1 cellular context compared by ENCODE assay signal in genomic region chr9:129442791-129443511, GRCh38.
TF ChIP-seq lines count a peak whose summit lies in the region.

No MANE protein-coding gene starts in this region.

TF ChIP-seq in HepG2, 621 proteins besides CTCF, POLR2A, EP300 and RAD21 (continued from another document and continues in another):
- TF ChIP-seq PAF1 (CRISPR knock-in tag; IDR thresholded peaks at IDR 0.05) (no peak), MEIS1 (CRISPR knock-in tag; IDR thresholded peaks at IDR 0.05; ENCODE audit: borderline replicate concordance) (no peak), GATA4 (IDR thresholded peaks at IDR 0.05; ENCODE audit: borderline replicate concordance, low read depth) (no peak; the same call in 1 of the 2 replicates), ZNF362 (CRISPR knock-in tag; IDR thresholded peaks at IDR 0.05; ENCODE audit: borderline replicate concordance) (no peak; the same call in 1 of the 2 replicates), KDM5A (IDR thresholded peaks at IDR 0.05; ENCODE audit: borderline replicate concordance, low read length) (no peak), ZNF766 (CRISPR knock-in tag; IDR thresholded peaks at IDR 0.05; ENCODE audit: borderline replicate concordance) (no peak), KDM6A (CRISPR knock-in tag; IDR thresholded peaks at IDR 0.05; ENCODE audit: low read depth) (0 out of 2 replicates have a peak, but pooled peaks have one; percentile 22), ZNF646 (CRISPR knock-in tag; IDR thresholded peaks at IDR 0.05) (no peak), NFYB (CRISPR knock-in tag; IDR thresholded peaks at IDR 0.05) (no peak), HNRNPH1 (optimal IDR thresholded peaks at IDR 0.05; ENCODE audit: low read depth, low read length) (no peak), TRAFD1 (CRISPR knock-in tag; IDR thresholded peaks at IDR 0.05; ENCODE audit: borderline replicate concordance) (no peak), ZNF547 (CRISPR knock-in tag; IDR thresholded peaks at IDR 0.05) (0 out of 2 replicates have a peak, but pooled peaks have one; percentile 42), SP2 (CRISPR knock-in tag; IDR thresholded peaks at IDR 0.05) (no peak), FOXP4 (CRISPR knock-in tag; IDR thresholded peaks at IDR 0.05) (peak; percentile 66; the same call in 1 of the 2 replicates), MXD4 (CRISPR knock-in tag; IDR thresholded peaks at IDR 0.05) (peak; percentile 31; the same call in 1 of the 2 replicates), MAZ (IDR thresholded peaks at IDR 0.05; ENCODE audit: borderline replicate concordance, low read depth, low read length) (no peak), MAZ (CRISPR knock-in tag; IDR thresholded peaks at IDR 0.05; ENCODE audit: low read depth) (peak; percentile 70; the same call in 1 of the 2 replicates), TCF12 (IDR thresholded peaks at IDR 0.05) (no peak), TCF12 (CRISPR knock-in tag; IDR thresholded peaks at IDR 0.05) (0 out of 2 replicates have a peak, but pooled peaks have one; percentile 67), ZBTB2 (CRISPR knock-in tag; IDR thresholded peaks at IDR 0.05; ENCODE audit: low read depth) (no peak), CEBPG (CRISPR knock-in tag; IDR thresholded peaks at IDR 0.05) (0 out of 2 replicates have a peak, but pooled peaks have one; percentile 12), NR3C1 (CRISPR knock-in tag; IDR thresholded peaks at IDR 0.05) (no peak), ZBTB20 (CRISPR knock-in tag; IDR thresholded peaks at IDR 0.05; ENCODE audit: borderline replicate concordance, low read depth) (peak; percentile 48; the same call in 1 of the 2 replicates), RBAK (CRISPR knock-in tag; IDR thresholded peaks at IDR 0.05) (no peak), ZNF543 (CRISPR knock-in tag; IDR thresholded peaks at IDR 0.05) (0 out of 2 replicates have a peak, but pooled peaks have one; percentile 54), ZNF253 (CRISPR knock-in tag; IDR thresholded peaks at IDR 0.05; ENCODE audit: borderline replicate concordance) (0 out of 2 replicates have a peak, but pooled peaks have one; percentile 66), ZNF780A (CRISPR knock-in tag; IDR thresholded peaks at IDR 0.05) (no peak), TSC22D2 (CRISPR knock-in tag; IDR thresholded peaks at IDR 0.05; ENCODE audit: borderline replicate concordance) (no peak), KLF6 (CRISPR knock-in tag; IDR thresholded peaks at IDR 0.05) (no peak; the same call in 1 of the 2 replicates), MIXL1 (CRISPR knock-in tag; IDR thresholded peaks at IDR 0.05) (peak; percentile 33; the same call in 1 of the 2 replicates), SSRP1 (CRISPR knock-in tag; IDR thresholded peaks at IDR 0.05) (no peak), ZNF251 (CRISPR knock-in tag; IDR thresholded peaks at IDR 0.05) (no peak), RBM39 (IDR thresholded peaks at IDR 0.05; ENCODE audit: low read depth, low read length, poor library complexity, severe bottlenecking) (peak; percentile 77), CSRNP1 (CRISPR knock-in tag; IDR thresholded peaks at IDR 0.05) (0 out of 2 replicates have a peak, but pooled peaks have one; percentile 31), SNAI1 (CRISPR knock-in tag; IDR thresholded peaks at IDR 0.05; ENCODE audit: borderline replicate concordance) (peak; percentile 42; the same call in 1 of the 2 replicates), NFKBIZ (CRISPR knock-in tag; IDR thresholded peaks at IDR 0.05) (0 out of 2 replicates have a peak, but pooled peaks have one; percentile 51), ZNF441 (CRISPR knock-in tag; IDR thresholded peaks at IDR 0.05; ENCODE audit: borderline replicate concordance) (no peak; the same call in 1 of the 2 replicates), MXD1 (CRISPR knock-in tag; IDR thresholded peaks at IDR 0.05) (no peak), ZNF770 (CRISPR knock-in tag; IDR thresholded peaks at IDR 0.05) (peak; percentile 62), ZNF280B (CRISPR knock-in tag; IDR thresholded peaks at IDR 0.05; ENCODE audit: borderline replicate concordance) (no peak), ZNF720 (CRISPR knock-in tag; IDR thresholded peaks at IDR 0.05) (no peak), ZNF264 (CRISPR knock-in tag; IDR thresholded peaks at IDR 0.05) (no peak), ZFP82 (CRISPR knock-in tag; IDR thresholded peaks at IDR 0.05; ENCODE audit: borderline replicate concordance) (no peak), IRX3 (CRISPR knock-in tag; IDR thresholded peaks at IDR 0.05; ENCODE audit: borderline replicate concordance, low read depth) (no peak), ZMYM4 (CRISPR knock-in tag; IDR thresholded peaks at IDR 0.05) (peak; percentile 46; the same call in 1 of the 2 replicates)
